In genomic region chr2:65382776-65383357, GRCh38 we compare ENCODE assay signal across 8 cellular contexts. TPM values are rescaled to one million over a fixed set of nuclear protein-coding genes. Genes with fewer than 3 reads are reported as not detected.
DNase-seq lines count a peak whose midpoint lies in the region; ATAC-seq and TF ChIP-seq lines count a peak whose summit lies in the region.

No MANE protein-coding gene starts in this region.

- peak overlapping the region; percentile 42 for H3K27ac ChIP-seq in duodenal mucosa (ENCODE audit: low read depth, low read length)
- H3K27ac ChIP-seq in naive thymus-derived CD4-positive, alpha-beta T cell (ENCODE audit: low read depth, low read length), result peak overlapping the region; percentile 41

- DNase-seq in NCI-H2029 (lab: John Stamatoyannopoulos, UW) (peak; percentile 74), NCI-H1930 (lab: John Stamatoyannopoulos, UW) (no peak)
- DNase-seq in activated CD4-positive, alpha-beta T cell treated with anti-CD3 and anti-CD28 coated beads, Interleukin-2, amount 50 U/mL, for 4 hours, result peak; percentile 75 to 81
- peak; percentile 31 to 84 (median 67) for DNase-seq in naive thymus-derived CD4-positive, alpha-beta T cell
- peak; percentile 94 for DNase-seq in stimulated activated naive CD8-positive, alpha-beta T cell treated with anti-CD3 and anti-CD28 coated beads, Interleukin-15, Interleukin-2, amounts not matched to agents 100 U/mL and 50 U/mL, for 24 hours

- POLR2A ChIA-PET in naive thymus-derived CD4-positive, alpha-beta T cell (lab: Charles Lee), result interaction anchor here (1.1 kb wide), 1 partner anchor 155 kb away, joined by 3 read pairs; the partner anchor contains the start of gene ACTR2

- H3K9me3 ChIP-seq in duodenal mucosa (ENCODE audit: control insufficient read depth in 1 of 2, low read length in 2 of 2), result no peaks in the 10 kb centered on the region
- H3K9me3 ChIP-seq in naive thymus-derived CD4-positive, alpha-beta T cell (ENCODE audit: control insufficient read depth in 2 of 3, low read length in 3 of 3), result no peaks in the 10 kb centered on the region

- H3K36me3 Mint-ChIP-seq in naive thymus-derived CD4-positive, alpha-beta T cell, result peaks cover 0 to 2% (median 0%) of the 10 kb centered on the region in 5 donors

- peak overlapping the region; percentile 12 to 20 for H3K9ac ChIP-seq in duodenal mucosa (ENCODE audit: low read depth in 1 of 2, low read length in 2 of 2)

- H3K9me3 Mint-ChIP-seq in naive thymus-derived CD4-positive, alpha-beta T cell, result peaks cover 0 to 1% (median 0%) of the 10 kb centered on the region in 11 donors

- peak overlapping the region; percentile 26 to 91 (median 57) for H3K27ac Mint-ChIP-seq in naive thymus-derived CD4-positive, alpha-beta T cell

- intact Hi-C loops in naive thymus-derived CD4-positive, alpha-beta T cell (cut with micrococcal nuclease), result loop anchor here (1.0 to 10.0 kb wide), 7 partner anchors 48 to 190 kb away; no protein-coding TSS in a partner anchor

- no peaks in the 10 kb centered on the region for H3K27me3 ChIP-seq in duodenal mucosa (ENCODE audit: control insufficient read depth in 1 of 2, insufficient read depth in 2 of 2, low read length in 2 of 2)
- H3K27me3 ChIP-seq in naive thymus-derived CD4-positive, alpha-beta T cell (ENCODE audit: control insufficient read depth in 2 of 2, insufficient read depth in 2 of 2, low read length in 2 of 2), result no peaks in the 10 kb centered on the region

- peak; percentile 21; the same call in 1 of the 2 replicates for TF ChIP-seq CTCF in GM12875 (IDR thresholded peaks at IDR 0.05; ENCODE audit: borderline replicate concordance, insufficient read depth, low read depth, low read length)

- H3K4me1 ChIP-seq in duodenal mucosa (ENCODE audit: control insufficient read depth in 1 of 2, insufficient read depth in 2 of 2, low read length in 2 of 2), result peaks cover 54 to 72% of the 10 kb centered on the region in 2 donors
- H3K4me1 ChIP-seq in naive thymus-derived CD4-positive, alpha-beta T cell (ENCODE audit: control insufficient read depth in 2 of 2, insufficient read depth in 2 of 2, low read length in 2 of 2), result peaks cover 0 to 23% of the 10 kb centered on the region in 2 donors

- peaks cover 18 to 41% (median 26%) of the 10 kb centered on the region in 7 donors for H3K4me1 Mint-ChIP-seq in naive thymus-derived CD4-positive, alpha-beta T cell

- ATAC-seq in HG02623 (IDR thresholded peaks at IDR 0.05; ENCODE audit: unreplicated experiment), result peak; percentile 71
- peak; percentile 87 for ATAC-seq in naive thymus-derived CD4-positive, alpha-beta T cell
- peak; percentile 86 for ATAC-seq in stimulated activated naive CD8-positive, alpha-beta T cell treated with anti-CD3 and anti-CD28 coated beads, Interleukin-15, Interleukin-2, amounts not matched to agents 100 U/mL and 50 U/mL, for 24 hours

- H3K4me3 Mint-ChIP-seq in naive thymus-derived CD4-positive, alpha-beta T cell, result peak overlapping the region; percentile 50 to 83 (median 78)

- no peaks in the 10 kb centered on the region for H3K27me3 Mint-ChIP-seq in naive thymus-derived CD4-positive, alpha-beta T cell

- no peaks in the 10 kb centered on the region for H3K36me3 ChIP-seq in duodenal mucosa (ENCODE audit: control insufficient read depth in 1 of 2, insufficient read depth in 2 of 2, low read length in 2 of 2)
- no peaks in the 10 kb centered on the region for H3K36me3 ChIP-seq in naive thymus-derived CD4-positive, alpha-beta T cell (ENCODE audit: control insufficient read depth in 2 of 3, insufficient read depth in 3 of 3, low read length in 3 of 3)

- CTCF ChIA-PET in naive thymus-derived CD4-positive, alpha-beta T cell (lab: Charles Lee), result interaction anchor here (1.1 kb wide), 1 partner anchor 160 kb away, joined by 3 read pairs; no protein-coding TSS in a partner anchor

- H3K4me3 ChIP-seq in GM12875 (ENCODE audit: low read depth, low read length) (no peak overlapping the region), duodenal mucosa (ENCODE audit: low read depth in 1 of 2, low read length in 2 of 2) (peak overlapping the region; percentile 34 to 44)
- H3K4me3 ChIP-seq in naive thymus-derived CD4-positive, alpha-beta T cell (ENCODE audit: low read length), result peak overlapping the region; percentile 11

RNA-seq across cellular contexts. Expression of gene SPRED2, which starts 49.5 kb away (rescaled TPM):
- 1 to 10 TPM in 3 of 5 experiments, under 1 TPM in 2; 0.34 to 7.9 (median 1.7) TPM for total RNA-seq in naive thymus-derived CD4-positive, alpha-beta T cell
- polyA plus RNA-seq in naive thymus-derived CD4-positive, alpha-beta T cell, result under 1 TPM; 0.40 to 0.53 TPM

Comparison
In these comparisons a context has a peak if more than half of its experiments do, and no peak if none do; other contexts are left out.
1. DNase-seq: peak in NCI-H2029 (single experiment), activated CD4-positive, alpha-beta T cell treated with anti-CD3 and anti-CD28 coated beads, Interleukin-2, amount 50 U/mL, for 4 hours (2 of 2), naive thymus-derived CD4-positive, alpha-beta T cell (9 of 9) and stimulated activated naive CD8-positive, alpha-beta T cell treated with anti-CD3 and anti-CD28 coated beads, Interleukin-15, Interleukin-2, amounts not matched to agents 100 U/mL and 50 U/mL, for 24 hours (single experiment); none in NCI-H1930 (0 of 2).
2. Peak in every context shown above with its lines, with median percentiles within 50 percentile points of each other: ATAC-seq.